1 cellular context compared by ENCODE assay signal in the genomic region with DNA sequence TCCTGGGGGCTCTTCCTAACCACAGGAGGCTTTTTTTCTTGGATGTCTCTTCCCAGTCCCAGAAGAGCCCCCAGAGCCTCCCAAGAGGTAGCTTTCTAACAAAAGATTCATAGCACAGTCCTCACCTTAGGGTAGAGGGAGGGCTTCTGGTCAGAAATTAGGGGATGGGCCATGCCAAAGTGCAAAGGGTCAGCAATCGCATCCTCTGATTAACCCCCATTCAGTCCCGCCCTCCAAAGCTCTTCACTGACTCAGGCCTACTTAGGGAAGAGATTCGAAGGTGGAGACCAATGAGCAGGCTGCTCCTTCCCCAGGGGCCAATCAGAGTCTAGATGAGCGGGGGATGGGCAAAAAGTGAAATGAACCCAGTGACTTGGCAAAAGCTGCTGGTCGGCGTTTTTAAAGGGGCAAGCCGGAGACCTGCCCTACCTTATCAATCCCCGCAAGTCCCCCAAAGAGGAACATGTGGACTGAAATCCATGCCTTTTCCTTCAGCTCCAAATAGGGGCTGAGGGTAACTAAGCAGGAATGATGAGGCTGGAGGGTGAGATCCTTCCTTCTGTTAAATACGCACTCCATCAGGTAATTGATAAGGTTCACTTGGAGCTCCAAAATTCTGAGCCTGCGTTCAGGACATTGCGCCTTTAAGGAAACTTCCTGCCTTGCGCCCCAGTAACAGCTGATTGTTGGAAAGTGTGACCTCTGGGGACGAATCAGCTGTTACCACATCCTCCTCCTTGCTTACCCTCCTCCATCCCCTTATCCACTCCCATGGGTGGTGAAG.
TF ChIP-seq lines count a peak whose summit lies in the region.

No MANE protein-coding gene starts in this region.

TF ChIP-seq in HepG2, 621 proteins besides CTCF, POLR2A, EP300 and RAD21 (continued from another document and continues in another):
- TF ChIP-seq MAZ (IDR thresholded peaks at IDR 0.05; ENCODE audit: borderline replicate concordance, low read depth, low read length) (peak; percentile 35; the same call in 1 of the 2 replicates), MAZ (CRISPR knock-in tag; IDR thresholded peaks at IDR 0.05; ENCODE audit: low read depth) (no peak), NFIC (IDR thresholded peaks at IDR 0.05; ENCODE audit: low read length) (peak; percentile 3), RFXAP (CRISPR knock-in tag; IDR thresholded peaks at IDR 0.05; ENCODE audit: borderline replicate concordance) (peak; percentile 94), SP5 (CRISPR knock-in tag; IDR thresholded peaks at IDR 0.05; ENCODE audit: borderline replicate concordance, low read depth) (peak; percentile 68; the same call in 1 of the 2 replicates), NCOR1 (IDR thresholded peaks at IDR 0.05; ENCODE audit: borderline replicate concordance, low read length) (peak; percentile 82), ZNF552 (CRISPR knock-in tag; IDR thresholded peaks at IDR 0.05; ENCODE audit: borderline replicate concordance) (no peak), CENPT (CRISPR knock-in tag; IDR thresholded peaks at IDR 0.05; ENCODE audit: low read depth) (no peak), ATF1 (CRISPR knock-in tag; IDR thresholded peaks at IDR 0.05) (peak; percentile 55; the same call in 1 of the 2 replicates), LCORL (IDR thresholded peaks at IDR 0.05) (peak; percentile 49; the same call in 1 of the 2 replicates), LCORL (CRISPR knock-in tag; IDR thresholded peaks at IDR 0.05) (no peak), BRCA1 (CRISPR knock-in tag; IDR thresholded peaks at IDR 0.05) (no peak), ZMYM4 (CRISPR knock-in tag; IDR thresholded peaks at IDR 0.05) (0 out of 2 replicates have a peak, but pooled peaks have one; percentile 6), RFX5 (IDR thresholded peaks at IDR 0.05; ENCODE audit: low read depth, low read length) (peak; percentile 98), SOX5 (CRISPR knock-in tag; IDR thresholded peaks at IDR 0.05; ENCODE audit: borderline replicate concordance) (peak; percentile 24; the same call in 1 of the 2 replicates), ISL2 (CRISPR knock-in tag; IDR thresholded peaks at IDR 0.05) (no peak), ZNF761 (CRISPR knock-in tag; conservative IDR thresholded peaks at IDR 0.05) (no peak), ZNF83 (CRISPR knock-in tag; IDR thresholded peaks at IDR 0.05; ENCODE audit: borderline replicate concordance) (no peak), ZNF570 (CRISPR knock-in tag; IDR thresholded peaks at IDR 0.05; ENCODE audit: borderline replicate concordance) (no peak), ZNF749 (CRISPR knock-in tag; IDR thresholded peaks at IDR 0.05; ENCODE audit: borderline replicate concordance) (0 out of 2 replicates have a peak, but pooled peaks have one; percentile 36), TBX3 (IDR thresholded peaks at IDR 0.05; ENCODE audit: borderline replicate concordance) (no peak), ZNF747 (CRISPR knock-in tag; IDR thresholded peaks at IDR 0.05; ENCODE audit: borderline replicate concordance) (no peak), KMT2A (CRISPR knock-in tag; IDR thresholded peaks at IDR 0.05) (peak; percentile 25; the same call in 1 of the 2 replicates), EZH2 (conservative IDR thresholded peaks at IDR 0.05; ENCODE audit: low read depth, low read length) (no peak), NR2C2 (CRISPR knock-in tag; IDR thresholded peaks at IDR 0.05; ENCODE audit: borderline replicate concordance) (peak; percentile 27; the same call in 1 of the 2 replicates), FOSL1 (CRISPR knock-in tag; IDR thresholded peaks at IDR 0.05; ENCODE audit: borderline replicate concordance) (no peak)
- TF ChIP-seq, protein P1, sequence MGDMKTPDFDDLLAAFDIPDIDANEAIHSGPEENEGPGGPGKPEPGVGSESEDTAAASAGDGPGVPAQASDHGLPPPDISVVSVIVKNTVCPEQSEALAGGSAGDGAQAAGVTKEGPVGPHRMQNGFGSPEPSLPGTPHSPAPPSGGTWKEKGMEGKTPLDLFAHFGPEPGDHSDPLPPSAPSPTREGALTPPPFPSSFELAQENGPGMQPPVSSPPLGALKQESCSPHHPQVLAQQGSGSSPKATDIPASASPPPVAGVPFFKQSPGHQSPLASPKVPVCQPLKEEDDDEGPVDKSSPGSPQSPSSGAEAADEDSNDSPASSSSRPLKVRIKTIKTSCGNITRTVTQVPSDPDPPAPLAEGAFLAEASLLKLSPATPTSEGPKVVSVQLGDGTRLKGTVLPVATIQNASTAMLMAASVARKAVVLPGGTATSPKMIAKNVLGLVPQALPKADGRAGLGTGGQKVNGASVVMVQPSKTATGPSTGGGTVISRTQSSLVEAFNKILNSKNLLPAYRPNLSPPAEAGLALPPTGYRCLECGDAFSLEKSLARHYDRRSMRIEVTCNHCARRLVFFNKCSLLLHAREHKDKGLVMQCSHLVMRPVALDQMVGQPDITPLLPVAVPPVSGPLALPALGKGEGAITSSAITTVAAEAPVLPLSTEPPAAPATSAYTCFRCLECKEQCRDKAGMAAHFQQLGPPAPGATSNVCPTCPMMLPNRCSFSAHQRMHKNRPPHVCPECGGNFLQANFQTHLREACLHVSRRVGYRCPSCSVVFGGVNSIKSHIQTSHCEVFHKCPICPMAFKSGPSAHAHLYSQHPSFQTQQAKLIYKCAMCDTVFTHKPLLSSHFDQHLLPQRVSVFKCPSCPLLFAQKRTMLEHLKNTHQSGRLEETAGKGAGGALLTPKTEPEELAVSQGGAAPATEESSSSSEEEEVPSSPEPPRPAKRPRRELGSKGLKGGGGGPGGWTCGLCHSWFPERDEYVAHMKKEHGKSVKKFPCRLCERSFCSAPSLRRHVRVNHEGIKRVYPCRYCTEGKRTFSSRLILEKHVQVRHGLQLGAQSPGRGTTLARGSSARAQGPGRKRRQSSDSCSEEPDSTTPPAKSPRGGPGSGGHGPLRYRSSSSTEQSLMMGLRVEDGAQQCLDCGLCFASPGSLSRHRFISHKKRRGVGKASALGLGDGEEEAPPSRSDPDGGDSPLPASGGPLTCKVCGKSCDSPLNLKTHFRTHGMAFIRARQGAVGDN (CRISPR knock-in tag; IDR thresholded peaks at IDR 0.05): no peak; the same call in 1 of the 2 replicates
- TF ChIP-seq, protein P2, sequence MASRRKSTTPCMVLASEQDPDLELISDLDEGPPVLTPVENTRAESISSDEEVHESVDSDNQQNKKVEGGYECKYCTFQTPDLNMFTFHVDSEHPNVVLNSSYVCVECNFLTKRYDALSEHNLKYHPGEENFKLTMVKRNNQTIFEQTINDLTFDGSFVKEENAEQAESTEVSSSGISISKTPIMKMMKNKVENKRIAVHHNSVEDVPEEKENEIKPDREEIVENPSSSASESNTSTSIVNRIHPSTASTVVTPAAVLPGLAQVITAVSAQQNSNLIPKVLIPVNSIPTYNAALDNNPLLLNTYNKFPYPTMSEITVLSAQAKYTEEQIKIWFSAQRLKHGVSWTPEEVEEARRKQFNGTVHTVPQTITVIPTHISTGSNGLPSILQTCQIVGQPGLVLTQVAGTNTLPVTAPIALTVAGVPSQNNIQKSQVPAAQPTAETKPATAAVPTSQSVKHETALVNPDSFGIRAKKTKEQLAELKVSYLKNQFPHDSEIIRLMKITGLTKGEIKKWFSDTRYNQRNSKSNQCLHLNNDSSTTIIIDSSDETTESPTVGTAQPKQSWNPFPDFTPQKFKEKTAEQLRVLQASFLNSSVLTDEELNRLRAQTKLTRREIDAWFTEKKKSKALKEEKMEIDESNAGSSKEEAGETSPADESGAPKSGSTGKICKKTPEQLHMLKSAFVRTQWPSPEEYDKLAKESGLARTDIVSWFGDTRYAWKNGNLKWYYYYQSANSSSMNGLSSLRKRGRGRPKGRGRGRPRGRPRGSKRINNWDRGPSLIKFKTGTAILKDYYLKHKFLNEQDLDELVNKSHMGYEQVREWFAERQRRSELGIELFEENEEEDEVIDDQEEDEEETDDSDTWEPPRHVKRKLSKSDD (CRISPR knock-in tag; IDR thresholded peaks at IDR 0.05; ENCODE audit: low read depth): peak; percentile 75; the same call in 1 of the 2 replicates
- TF ChIP-seq, protein P3, sequence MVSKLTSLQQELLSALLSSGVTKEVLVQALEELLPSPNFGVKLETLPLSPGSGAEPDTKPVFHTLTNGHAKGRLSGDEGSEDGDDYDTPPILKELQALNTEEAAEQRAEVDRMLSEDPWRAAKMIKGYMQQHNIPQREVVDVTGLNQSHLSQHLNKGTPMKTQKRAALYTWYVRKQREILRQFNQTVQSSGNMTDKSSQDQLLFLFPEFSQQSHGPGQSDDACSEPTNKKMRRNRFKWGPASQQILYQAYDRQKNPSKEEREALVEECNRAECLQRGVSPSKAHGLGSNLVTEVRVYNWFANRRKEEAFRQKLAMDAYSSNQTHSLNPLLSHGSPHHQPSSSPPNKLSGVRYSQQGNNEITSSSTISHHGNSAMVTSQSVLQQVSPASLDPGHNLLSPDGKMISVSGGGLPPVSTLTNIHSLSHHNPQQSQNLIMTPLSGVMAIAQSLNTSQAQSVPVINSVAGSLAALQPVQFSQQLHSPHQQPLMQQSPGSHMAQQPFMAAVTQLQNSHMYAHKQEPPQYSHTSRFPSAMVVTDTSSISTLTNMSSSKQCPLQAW (CRISPR knock-in tag; IDR thresholded peaks at IDR 0.05): no peak; the same call in 1 of the 2 replicates
- TF ChIP-seq, protein P4, sequence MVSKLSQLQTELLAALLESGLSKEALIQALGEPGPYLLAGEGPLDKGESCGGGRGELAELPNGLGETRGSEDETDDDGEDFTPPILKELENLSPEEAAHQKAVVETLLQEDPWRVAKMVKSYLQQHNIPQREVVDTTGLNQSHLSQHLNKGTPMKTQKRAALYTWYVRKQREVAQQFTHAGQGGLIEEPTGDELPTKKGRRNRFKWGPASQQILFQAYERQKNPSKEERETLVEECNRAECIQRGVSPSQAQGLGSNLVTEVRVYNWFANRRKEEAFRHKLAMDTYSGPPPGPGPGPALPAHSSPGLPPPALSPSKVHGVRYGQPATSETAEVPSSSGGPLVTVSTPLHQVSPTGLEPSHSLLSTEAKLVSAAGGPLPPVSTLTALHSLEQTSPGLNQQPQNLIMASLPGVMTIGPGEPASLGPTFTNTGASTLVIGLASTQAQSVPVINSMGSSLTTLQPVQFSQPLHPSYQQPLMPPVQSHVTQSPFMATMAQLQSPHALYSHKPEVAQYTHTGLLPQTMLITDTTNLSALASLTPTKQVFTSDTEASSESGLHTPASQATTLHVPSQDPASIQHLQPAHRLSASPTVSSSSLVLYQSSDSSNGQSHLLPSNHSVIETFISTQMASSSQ (IDR thresholded peaks at IDR 0.05; ENCODE audit: low read depth): peak; percentile 43; the same call in 1 of the 2 replicates
- TF ChIP-seq, protein P4 (CRISPR knock-in tag; IDR thresholded peaks at IDR 0.05; ENCODE audit: borderline replicate concordance): no peak
- TF ChIP-seq, protein P5, sequence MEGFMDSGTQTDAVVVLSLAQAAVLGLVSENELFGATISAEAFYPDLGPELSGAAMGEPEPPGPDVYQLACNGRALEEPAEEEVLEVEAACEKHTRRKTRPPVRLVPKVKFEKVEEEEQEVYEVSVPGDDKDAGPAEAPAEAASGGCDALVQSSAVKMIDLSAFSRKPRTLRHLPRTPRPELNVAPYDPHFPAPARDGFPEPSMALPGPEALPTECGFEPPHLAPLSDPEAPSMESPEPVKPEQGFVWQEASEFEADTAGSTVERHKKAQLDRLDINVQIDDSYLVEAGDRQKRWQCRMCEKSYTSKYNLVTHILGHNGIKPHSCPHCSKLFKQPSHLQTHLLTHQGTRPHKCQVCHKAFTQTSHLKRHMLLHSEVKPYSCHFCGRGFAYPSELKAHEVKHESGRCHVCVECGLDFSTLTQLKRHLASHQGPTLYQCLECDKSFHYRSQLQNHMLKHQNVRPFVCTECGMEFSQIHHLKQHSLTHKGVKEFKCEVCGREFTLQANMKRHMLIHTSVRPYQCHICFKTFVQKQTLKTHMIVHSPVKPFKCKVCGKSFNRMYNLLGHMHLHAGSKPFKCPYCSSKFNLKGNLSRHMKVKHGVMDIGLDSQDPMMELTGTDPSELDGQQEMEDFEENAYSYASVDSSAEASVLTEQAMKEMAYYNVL (CRISPR knock-in tag; IDR thresholded peaks at IDR 0.05; ENCODE audit: borderline replicate concordance): no peak
- TF ChIP-seq, protein P6, sequence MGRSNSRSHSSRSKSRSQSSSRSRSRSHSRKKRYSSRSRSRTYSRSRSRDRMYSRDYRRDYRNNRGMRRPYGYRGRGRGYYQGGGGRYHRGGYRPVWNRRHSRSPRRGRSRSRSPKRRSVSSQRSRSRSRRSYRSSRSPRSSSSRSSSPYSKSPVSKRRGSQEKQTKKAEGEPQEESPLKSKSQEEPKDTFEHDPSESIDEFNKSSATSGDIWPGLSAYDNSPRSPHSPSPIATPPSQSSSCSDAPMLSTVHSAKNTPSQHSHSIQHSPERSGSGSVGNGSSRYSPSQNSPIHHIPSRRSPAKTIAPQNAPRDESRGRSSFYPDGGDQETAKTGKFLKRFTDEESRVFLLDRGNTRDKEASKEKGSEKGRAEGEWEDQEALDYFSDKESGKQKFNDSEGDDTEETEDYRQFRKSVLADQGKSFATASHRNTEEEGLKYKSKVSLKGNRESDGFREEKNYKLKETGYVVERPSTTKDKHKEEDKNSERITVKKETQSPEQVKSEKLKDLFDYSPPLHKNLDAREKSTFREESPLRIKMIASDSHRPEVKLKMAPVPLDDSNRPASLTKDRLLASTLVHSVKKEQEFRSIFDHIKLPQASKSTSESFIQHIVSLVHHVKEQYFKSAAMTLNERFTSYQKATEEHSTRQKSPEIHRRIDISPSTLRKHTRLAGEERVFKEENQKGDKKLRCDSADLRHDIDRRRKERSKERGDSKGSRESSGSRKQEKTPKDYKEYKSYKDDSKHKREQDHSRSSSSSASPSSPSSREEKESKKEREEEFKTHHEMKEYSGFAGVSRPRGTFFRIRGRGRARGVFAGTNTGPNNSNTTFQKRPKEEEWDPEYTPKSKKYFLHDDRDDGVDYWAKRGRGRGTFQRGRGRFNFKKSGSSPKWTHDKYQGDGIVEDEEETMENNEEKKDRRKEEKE (IDR thresholded peaks at IDR 0.05): no peak
- TF ChIP-seq, protein P7, sequence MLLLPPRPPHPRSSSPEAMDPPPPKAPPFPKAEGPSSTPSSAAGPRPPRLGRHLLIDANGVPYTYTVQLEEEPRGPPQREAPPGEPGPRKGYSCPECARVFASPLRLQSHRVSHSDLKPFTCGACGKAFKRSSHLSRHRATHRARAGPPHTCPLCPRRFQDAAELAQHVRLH (CRISPR knock-in tag; IDR thresholded peaks at IDR 0.05; ENCODE audit: borderline replicate concordance, low read depth): 0 out of 2 replicates have a peak, but pooled peaks have one; percentile 15
- TF ChIP-seq, protein P8, sequence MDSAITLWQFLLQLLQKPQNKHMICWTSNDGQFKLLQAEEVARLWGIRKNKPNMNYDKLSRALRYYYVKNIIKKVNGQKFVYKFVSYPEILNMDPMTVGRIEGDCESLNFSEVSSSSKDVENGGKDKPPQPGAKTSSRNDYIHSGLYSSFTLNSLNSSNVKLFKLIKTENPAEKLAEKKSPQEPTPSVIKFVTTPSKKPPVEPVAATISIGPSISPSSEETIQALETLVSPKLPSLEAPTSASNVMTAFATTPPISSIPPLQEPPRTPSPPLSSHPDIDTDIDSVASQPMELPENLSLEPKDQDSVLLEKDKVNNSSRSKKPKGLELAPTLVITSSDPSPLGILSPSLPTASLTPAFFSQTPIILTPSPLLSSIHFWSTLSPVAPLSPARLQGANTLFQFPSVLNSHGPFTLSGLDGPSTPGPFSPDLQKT (CRISPR knock-in tag; IDR thresholded peaks at IDR 0.05; ENCODE audit: borderline replicate concordance): no peak
